Comparison of ENCODE assay signal across 13 cellular contexts in the genomic region with DNA sequence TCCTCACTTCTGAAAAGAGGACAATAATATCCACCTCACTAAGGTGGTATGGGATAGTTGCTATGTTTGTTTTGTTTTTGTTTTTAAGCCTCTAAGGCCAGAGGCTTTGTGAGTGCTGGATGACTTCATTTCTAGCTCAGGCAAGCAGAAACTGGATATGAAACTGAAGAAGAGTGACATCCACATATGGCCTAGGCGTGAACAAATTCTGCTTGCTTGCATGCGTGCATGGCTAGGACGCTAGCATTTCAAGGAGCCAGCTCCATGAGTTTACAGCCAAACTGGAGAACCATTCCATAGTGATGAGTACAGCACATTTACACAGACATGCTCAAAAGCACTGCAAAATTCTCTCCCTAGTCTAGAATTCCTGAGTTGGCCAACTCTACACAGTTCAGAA. TPM values are rescaled to one million over a fixed set of nuclear protein-coding genes. Genes with fewer than 3 reads are reported as not detected.
DNase-seq lines count a peak whose midpoint lies in the region; ATAC-seq lines count a peak whose summit lies in the region.
"Not testable (repeated sequence)": the region's sequence is repeated elsewhere in the genome, so short reads cannot be mapped to it uniquely, and the experiment has no call there.
"Had no signal": no experiment of that assay in that cellular context is flagged by ENCODE, and none has a peak within 500 bp of the region (broad histone marks: within the 10 kb centered on the region; RNA-seq: fewer than 3 reads in every experiment).

No MANE protein-coding gene starts in this region.

- H3K27ac Mint-ChIP-seq in stimulated activated naive CD8-positive, alpha-beta T cell treated with anti-CD3 and anti-CD28 coated beads, Interleukin-15, amount 100 ng/mL, for 72 hours, result not testable (repeated sequence)

- H3K4me3 Mint-ChIP-seq in stimulated activated naive CD8-positive, alpha-beta T cell treated with anti-CD3 and anti-CD28 coated beads, Interleukin-15, amount 100 ng/mL, for 72 hours, result not testable (repeated sequence)

- peak; percentile 44 for ATAC-seq in GM18517 (IDR thresholded peaks at IDR 0.05; ENCODE audit: unreplicated experiment)
- peak; percentile 32 for ATAC-seq in GM19463 (IDR thresholded peaks at IDR 0.05; ENCODE audit: unreplicated experiment)
- ATAC-seq in GM21737 (IDR thresholded peaks at IDR 0.05; ENCODE audit: unreplicated experiment), result peak; percentile 38
- ATAC-seq in HG02885 (IDR thresholded peaks at IDR 0.05; ENCODE audit: poor library complexity, unreplicated experiment), result peak; percentile 35
- peak; percentile 48 for ATAC-seq in HG03354 (IDR thresholded peaks at IDR 0.05; ENCODE audit: poor library complexity, severe bottlenecking, unreplicated experiment)
- peak; percentile 43 for ATAC-seq in SK-N-SH treated with all-trans-retinoic acid at 6 μM for 48 hours
- peak; percentile 47 for ATAC-seq in left ventricle myocardium superior
- peak; percentile 54 for ATAC-seq in stimulated activated naive CD8-positive, alpha-beta T cell treated with anti-CD3 and anti-CD28 coated beads, Interleukin-15, amount 100 ng/mL, for 72 hours

- not testable (repeated sequence) for DNase-seq in left ventricle myocardium superior; stimulated activated naive CD8-positive, alpha-beta T cell treated with anti-CD3 and anti-CD28 coated beads, Interleukin-15, amount 100 ng/mL, for 72 hours

- H3K4me1 Mint-ChIP-seq in stimulated activated naive CD8-positive, alpha-beta T cell treated with anti-CD3 and anti-CD28 coated beads, Interleukin-15, amount 100 ng/mL, for 72 hours, result not testable (repeated sequence)

- not testable (repeated sequence) for H3K9me3 Mint-ChIP-seq in stimulated activated naive CD8-positive, alpha-beta T cell treated with anti-CD3 and anti-CD28 coated beads, Interleukin-15, amount 100 ng/mL, for 72 hours

- not testable (repeated sequence) for H3K27me3 Mint-ChIP-seq in stimulated activated naive CD8-positive, alpha-beta T cell treated with anti-CD3 and anti-CD28 coated beads, Interleukin-15, amount 100 ng/mL, for 72 hours

- intact Hi-C loops in left ventricle myocardium superior (cut with micrococcal nuclease), result not testable (repeated sequence)

RNA-seq across cellular contexts. Expression of a gene that starts 36.9 kb away (rescaled TPM):
- total RNA-seq in left ventricle myocardium superior, result 8.7 TPM

RNA-seq across cellular contexts. Expression of a gene that starts 37.6 kb away (rescaled TPM):
- total RNA-seq in left ventricle myocardium superior, result not detected
- total RNA-seq: ascending aorta, cardiac septum, gastrocnemius medialis, left lobe of liver, mesenteric fat pad had no signal
